Comparison of ENCODE assay signal across 15 cellular contexts in the genomic region with DNA sequence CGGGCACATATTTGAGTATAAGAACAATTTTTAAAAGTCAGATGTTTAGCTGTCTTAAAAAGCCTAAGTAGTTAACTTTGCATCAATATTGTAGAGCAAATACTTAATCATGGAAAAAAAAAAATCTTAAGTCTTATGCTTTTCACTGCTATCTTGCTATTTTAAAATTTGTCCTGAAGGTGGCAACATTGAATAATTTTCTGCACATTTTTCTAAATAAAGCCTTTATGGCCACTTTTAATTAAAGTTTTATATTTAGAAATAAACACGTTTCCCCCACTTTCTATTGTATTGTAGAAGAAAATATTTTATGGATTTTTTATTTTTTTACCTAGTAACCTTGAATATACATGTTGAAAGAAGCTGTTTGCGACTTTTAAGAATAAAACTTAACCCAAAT.
DNase-seq lines count a peak whose midpoint lies in the region; FAIRE-seq and TF ChIP-seq lines count a peak whose summit lies in the region.
"Had no signal": no experiment of that assay in that cellular context is flagged by ENCODE, and none has a peak within 500 bp of the region (broad histone marks: within the 10 kb centered on the region; RNA-seq: fewer than 3 reads in every experiment).

No MANE protein-coding gene starts in this region.

- H3K27me3 Mint-ChIP-seq in MCF 10A (ENCODE audit: insufficient read depth, unreplicated experiment): no peaks in the 10 kb centered on the region
- no peaks in the 10 kb centered on the region for H3K27me3 Mint-ChIP-seq in activated T-helper 2 cell treated with anti-CD3 and anti-CD28 coated beads, Interferon-gamma antibody, Interleukin-2, Interleukin-4, amounts not matched to agents 10 μg/mL and 5 μg/mL and 100 μg/mL, durations not matched to agents 14 hours and 24 hours and 36 hours (ENCODE audit: low read depth)

- CTCF ChIA-PET in MCF 10A (lab: Yijun Ruan, JAX): interaction anchor here (0.6 to 4.1 kb wide), 6 partner anchors 12 to 523 kb away, joined by 3 to 45 read pairs (median 4); no protein-coding TSS in a partner anchor

- H3K4me1 ChIP-seq in breast epithelium: no peaks in the 10 kb centered on the region
- H3K4me1 ChIP-seq: BLaER1 treated with 17β-estradiol and CSF1 and Interleukin-3, amounts not matched to agents 10 nM and 100 nM; gastroesophageal sphincter had no signal

- no peak overlapping the region for H3K4me3 ChIP-seq in breast epithelium
- H3K4me3 ChIP-seq in choroid plexus epithelial cell (ENCODE audit: low read depth, low read length): no peak overlapping the region
- H3K4me3 ChIP-seq: BLaER1 treated with 17β-estradiol and CSF1 and Interleukin-3, amounts not matched to agents 10 nM and 100 nM; gastroesophageal sphincter; lung had no signal

- intact Hi-C loops in MCF 10A (cut with micrococcal nuclease) (loop anchor here (1.0 to 5.0 kb wide), 3 partner anchors 184 to 1844 kb away; no protein-coding TSS in a partner anchor), breast epithelium (cut with DNase I; ENCODE audit: low total_unique reads) (no loop called here)
- intact Hi-C loops in activated T-helper 2 cell treated with anti-CD3 and anti-CD28 coated beads, Interferon-gamma antibody, Interleukin-2, Interleukin-4, amounts not matched to agents 10 μg/mL and 5 μg/mL and 100 μg/mL, durations not matched to agents 14 hours and 24 hours and 36 hours (cut with micrococcal nuclease): no loop called here

- H3K36me3 Mint-ChIP-seq in MCF 10A (ENCODE audit: insufficient read depth, unreplicated experiment): no peaks in the 10 kb centered on the region
- no peaks in the 10 kb centered on the region for H3K36me3 Mint-ChIP-seq in activated T-helper 2 cell treated with anti-CD3 and anti-CD28 coated beads, Interferon-gamma antibody, Interleukin-2, Interleukin-4, amounts not matched to agents 10 μg/mL and 5 μg/mL and 100 μg/mL, durations not matched to agents 14 hours and 24 hours and 36 hours (ENCODE audit: low read depth)

- TF ChIP-seq POLR2A in breast epithelium (IDR thresholded peaks at IDR 0.05) (no peak), GM12891 (IDR thresholded peaks at IDR 0.05; ENCODE audit: low read depth, low read length) (no peak)

- no peaks in the 10 kb centered on the region for H3K27me3 ChIP-seq in breast epithelium
- H3K27me3 ChIP-seq: BLaER1 treated with 17β-estradiol and CSF1 and Interleukin-3, amounts not matched to agents 10 nM and 100 nM; gastroesophageal sphincter had no signal

- POLR2A ChIA-PET in MCF 10A (lab: Yijun Ruan, JAX): no interaction called here

- no TSS peak for BruUV-seq in MCF 10A (replicated peaks; lab: Mats Ljungman, UMichigan)

- no peak overlapping the region for H3K4me3 Mint-ChIP-seq in MCF 10A (ENCODE audit: unreplicated experiment)
- no peak overlapping the region for H3K4me3 Mint-ChIP-seq in activated T-helper 2 cell treated with anti-CD3 and anti-CD28 coated beads, Interferon-gamma antibody, Interleukin-2, Interleukin-4, amounts not matched to agents 10 μg/mL and 5 μg/mL and 100 μg/mL, durations not matched to agents 14 hours and 24 hours and 36 hours (ENCODE audit: low read depth)
- H3K4me3 Mint-ChIP-seq: T-helper 1 cell treated with Interleukin-12 subunit alpha and Interleukin-12 subunit beta and Interleukin-4 antibody, amounts not matched to agents 30 μg/mL and 1 μg/mL, for 36 hours had no signal

- FAIRE-seq in GM12891 (lab: Jason Lieb, UNC): no peak

- no peaks in the 10 kb centered on the region for H3K36me3 ChIP-seq in breast epithelium
- H3K36me3 ChIP-seq: BLaER1 treated with 17β-estradiol and CSF1 and Interleukin-3, amounts not matched to agents 10 nM and 100 nM; gastroesophageal sphincter had no signal

- TF ChIP-seq CTCF in MCF 10A (IDR thresholded peaks at IDR 0.05; ENCODE audit: unreplicated experiment) (peak; percentile 44), breast epithelium (IDR thresholded peaks at IDR 0.05) (no peak), choroid plexus epithelial cell (conservative IDR thresholded peaks at IDR 0.05; ENCODE audit: low read depth, low read length) (no peak)

- no peaks in the 10 kb centered on the region for H3K9me3 Mint-ChIP-seq in MCF 10A (ENCODE audit: unreplicated experiment)
- no peaks in the 10 kb centered on the region for H3K9me3 Mint-ChIP-seq in activated T-helper 2 cell treated with anti-CD3 and anti-CD28 coated beads, Interferon-gamma antibody, Interleukin-2, Interleukin-4, amounts not matched to agents 10 μg/mL and 5 μg/mL and 100 μg/mL, durations not matched to agents 14 hours and 24 hours and 36 hours
- H3K9me3 Mint-ChIP-seq: T-helper 1 cell treated with Interleukin-12 subunit alpha and Interleukin-12 subunit beta and Interleukin-4 antibody, amounts not matched to agents 30 μg/mL and 1 μg/mL, for 36 hours had no signal

- peak; percentile 30 for DNase-seq in MCF 10A (ENCODE audit: unreplicated experiment)
- no peak for DNase-seq in breast epithelium (ENCODE audit: low spot score in 2 of 2)
- DNase-seq in NCI-H69 (lab: John Stamatoyannopoulos, UW): peak; percentile 30
- DNase-seq in choroid plexus epithelial cell (ENCODE audit: low read depth): peak; percentile 4
- peak; percentile 27 for DNase-seq in superior temporal gyrus (ENCODE audit: extremely low spot score)
- DNase-seq in activated T-cell treated with anti-CD3 and anti-CD28 coated beads, Interleukin-2, amount 50 U/mL, for 48 hours: no peak
- no peak for DNase-seq in activated T-helper 2 cell treated with anti-CD3 and anti-CD28 coated beads, Interferon-gamma antibody, Interleukin-2, Interleukin-4, amounts not matched to agents 10 μg/mL and 5 μg/mL and 100 μg/mL, durations not matched to agents 14 hours and 24 hours and 36 hours (ENCODE audit: low spot score)
- no peak for DNase-seq in GM12891 (ENCODE audit: insufficient read length, low spot score)
- DNase-seq: GOT3; NCI-H187; stimulated activated CD8-positive, alpha-beta memory T cell treated with anti-CD3 and anti-CD28 coated beads, Interleukin-4, amount 100 ng/mL, for 48 hours had no signal

- no peaks in the 10 kb centered on the region for H3K4me1 Mint-ChIP-seq in MCF 10A (ENCODE audit: insufficient read depth, unreplicated experiment)
- H3K4me1 Mint-ChIP-seq in activated T-helper 2 cell treated with anti-CD3 and anti-CD28 coated beads, Interferon-gamma antibody, Interleukin-2, Interleukin-4, amounts not matched to agents 10 μg/mL and 5 μg/mL and 100 μg/mL, durations not matched to agents 14 hours and 24 hours and 36 hours (ENCODE audit: low read depth): no peaks in the 10 kb centered on the region

- no peaks in the 10 kb centered on the region for H3K9me3 ChIP-seq in breast epithelium
- H3K9me3 ChIP-seq: BLaER1 treated with 17β-estradiol and CSF1 and Interleukin-3, amounts not matched to agents 10 nM and 100 nM; gastroesophageal sphincter had no signal

- H3K27ac ChIP-seq in breast epithelium: no peak overlapping the region
- H3K27ac ChIP-seq: BLaER1 treated with 17β-estradiol and CSF1 and Interleukin-3, amounts not matched to agents 10 nM and 100 nM; gastroesophageal sphincter had no signal

- no peak overlapping the region for H3K27ac Mint-ChIP-seq in MCF 10A (ENCODE audit: low read depth, unreplicated experiment)
- H3K27ac Mint-ChIP-seq in activated T-helper 2 cell treated with anti-CD3 and anti-CD28 coated beads, Interferon-gamma antibody, Interleukin-2, Interleukin-4, amounts not matched to agents 10 μg/mL and 5 μg/mL and 100 μg/mL, durations not matched to agents 14 hours and 24 hours and 36 hours: no peak overlapping the region
- H3K27ac Mint-ChIP-seq: T-helper 1 cell treated with Interleukin-12 subunit alpha and Interleukin-12 subunit beta and Interleukin-4 antibody, amounts not matched to agents 30 μg/mL and 1 μg/mL, for 36 hours had no signal

TF ChIP-seq in GM12891, 5 proteins besides CTCF, POLR2A, EP300 and RAD21:
- TF ChIP-seq POLR2AphosphoS5 (IDR thresholded peaks at IDR 0.05; ENCODE audit: low read depth, low read length) (no peak), SPI1 (IDR thresholded peaks at IDR 0.05; ENCODE audit: low read depth, low read length) (no peak), POU2F2 (IDR thresholded peaks at IDR 0.05; ENCODE audit: low read depth, low read length) (no peak), PAX5 (IDR thresholded peaks at IDR 0.05; ENCODE audit: insufficient read depth, low read length, severe bottlenecking) (no peak), TAF1 (IDR thresholded peaks at IDR 0.05; ENCODE audit: low read depth, low read length) (no peak)
TF ChIP-seq in GM12891: peak in this region for 0.

Comparison
In these comparisons a context has a peak if more than half of its experiments do, and no peak if none do; other contexts are left out.
1. DNase-seq: peak in MCF 10A (single experiment), NCI-H69 (single experiment), choroid plexus epithelial cell (single experiment) and superior temporal gyrus (single experiment); none in breast epithelium (0 of 2), activated T-cell treated with anti-CD3 and anti-CD28 coated beads, Interleukin-2, amount 50 U/mL, for 48 hours (0 of 2), activated T-helper 2 cell treated with anti-CD3 and anti-CD28 coated beads, Interferon-gamma antibody, Interleukin-2, Interleukin-4, amounts not matched to agents 10 μg/mL and 5 μg/mL and 100 μg/mL, durations not matched to agents 14 hours and 24 hours and 36 hours (single experiment) and GM12891 (single experiment).